In genomic region chr17:82592751-82593589, GRCh38 we compare ENCODE assay signal across 8 cellular contexts. TPM values are rescaled to one million over a fixed set of nuclear protein-coding genes. Genes with fewer than 3 reads are reported as not detected.
DNase-seq lines count a peak whose midpoint lies in the region; ATAC-seq and TF ChIP-seq lines count a peak whose summit lies in the region.

No MANE protein-coding gene starts in this region.

- no peaks in the 10 kb centered on the region for H3K27me3 Mint-ChIP-seq in activated CD4-positive, alpha-beta T cell treated with anti-CD3 and anti-CD28 coated beads, Interleukin-2, amount 10 ng/mL, durations not matched to agents 7 days and 5 days

- no peaks in the 10 kb centered on the region for H3K9me3 Mint-ChIP-seq in activated CD4-positive, alpha-beta T cell treated with anti-CD3 and anti-CD28 coated beads, Interleukin-2, amount 10 ng/mL, durations not matched to agents 7 days and 5 days

- peaks cover 22% of the 10 kb centered on the region for H3K36me3 Mint-ChIP-seq in activated CD4-positive, alpha-beta T cell treated with anti-CD3 and anti-CD28 coated beads, Interleukin-2, amount 10 ng/mL, durations not matched to agents 7 days and 5 days (ENCODE audit: low read depth)

- peak overlapping the region; percentile 72 to 93 (median 90) for H3K27ac ChIP-seq in right lobe of liver

- DNase-seq in GM12865 (ENCODE audit: low read depth): peak; percentile 62
- DNase-seq in NCI-H446 (lab: John Stamatoyannopoulos, UW): peak; percentile 85 to 86
- DNase-seq in activated CD4-positive, alpha-beta T cell treated with anti-CD3 and anti-CD28 coated beads, Interleukin-2, amount 10 ng/mL, durations not matched to agents 7 days and 5 days: peak; percentile 80
- DNase-seq in dermis blood vessel endothelial cell: peak; percentile 71
- peak in 2 of 3 donors; percentile 66 to 81 for DNase-seq in right lobe of liver
- DNase-seq in stimulated activated CD4-positive, alpha-beta T cell treated with anti-CD3 and anti-CD28 coated beads, Interleukin-4, amount 100 ng/mL, for 1 hour: peak; percentile 38
- DNase-seq in HuH-7 (ENCODE audit: low spot score): no peak

- TF ChIP-seq CTCF in GM12865 (IDR thresholded peaks at IDR 0.05; ENCODE audit: insufficient read depth, low read depth, low read length, missing control alignments) (no peak), right lobe of liver (IDR thresholded peaks at IDR 0.05) (no peak)

- H3K4me3 Mint-ChIP-seq in activated CD4-positive, alpha-beta T cell treated with anti-CD3 and anti-CD28 coated beads, Interleukin-2, amount 10 ng/mL, durations not matched to agents 7 days and 5 days: peak overlapping the region; percentile 72

- H3K36me3 ChIP-seq in right lobe of liver: peaks cover 0 to 18% (median 2%) of the 10 kb centered on the region in 4 donors

- no peaks in the 10 kb centered on the region for H3K9me3 ChIP-seq in right lobe of liver

- CTCF ChIA-PET in activated CD4-positive, alpha-beta T cell treated with anti-CD3 and anti-CD28 coated beads, Interleukin-2, amount 10 ng/mL, durations not matched to agents 7 days and 5 days (lab: Charles Lee): interaction anchor here (1.7 kb wide), 1 partner anchor 11 kb away, joined by 6 read pairs; no protein-coding TSS in a partner anchor

- ATAC-seq in right lobe of liver (peak; percentile 50 to 70 (median 55)), GM19328 (IDR thresholded peaks at IDR 0.05; ENCODE audit: unreplicated experiment) (no peak)

- no peak for TF ChIP-seq POLR2A in right lobe of liver (IDR thresholded peaks at IDR 0.05)

- intact Hi-C loops in right lobe of liver (cut with DNase I): no loop called here

- no peaks in the 10 kb centered on the region for H3K27me3 ChIP-seq in right lobe of liver

- WGBS in right lobe of liver (ENCODE audit: insufficient coverage, low coverage, low lambda C conversion rate, missing lambda C conversion rate): 17% methylated on average over 20 of the region's 30 CpGs

- H3K4me1 Mint-ChIP-seq in activated CD4-positive, alpha-beta T cell treated with anti-CD3 and anti-CD28 coated beads, Interleukin-2, amount 10 ng/mL, durations not matched to agents 7 days and 5 days: peaks cover 52% of the 10 kb centered on the region

- POLR2A ChIA-PET in activated CD4-positive, alpha-beta T cell treated with anti-CD3 and anti-CD28 coated beads, Interleukin-2, amount 10 ng/mL, durations not matched to agents 7 days and 5 days (lab: Charles Lee): no interaction called here

- peak overlapping the region; percentile 36 for H3K4me3 ChIP-seq in GM12865 (ENCODE audit: low read depth, low read length)
- H3K4me3 ChIP-seq in right lobe of liver: peak overlapping the region; percentile 36 to 70 (median 59)

- H3K4me1 ChIP-seq in right lobe of liver: peaks cover 0 to 9% (median 4%) of the 10 kb centered on the region in 4 donors

- peak overlapping the region; percentile 95 for H3K27ac Mint-ChIP-seq in activated CD4-positive, alpha-beta T cell treated with anti-CD3 and anti-CD28 coated beads, Interleukin-2, amount 10 ng/mL, durations not matched to agents 7 days and 5 days

RNA-seq across cellular contexts. Expression of gene WDR45B, which starts 55.3 kb away (rescaled TPM):
- 10 to 100 TPM; 33.5 to 36.4 TPM for total RNA-seq in activated CD4-positive, alpha-beta T cell treated with anti-CD3 and anti-CD28 coated beads, Interleukin-2, amount 10 ng/mL, durations not matched to agents 7 days and 5 days
- 61.4 and 91.0 TPM in 2 replicates for total RNA-seq in dermis blood vessel endothelial cell
- total RNA-seq in right lobe of liver: 10 to 100 TPM; 27.7 to 40.7 (median 31.6) TPM
